Comparison of ENCODE assay signal across 36 cellular contexts in genomic region chr9:110307191-110307590, GRCh38. TPM values are rescaled to one million over a fixed set of nuclear protein-coding genes. Genes with fewer than 3 reads are reported as not detected.
"Had no signal": no experiment of that assay in that cellular context is flagged by ENCODE, and none has a peak within 500 bp of the region (broad histone marks: within the 10 kb centered on the region; RNA-seq: fewer than 3 reads in every experiment).

No MANE protein-coding gene starts in this region.

- H3K36me3 Mint-ChIP-seq: mesothelial cell of epicardium; natural killer cell treated with Interleukin-12 subunit alpha and Interleukin-12 subunit beta and Interleukin-15 and Interleukin-18, amount 100 ng/mL, for 72 hours; stimulated activated naive B cell treated with anti-CD40 and anti-IgM and Interleukin-4, amounts not matched to agents 10 μg/mL and 1 μg/mL and 100 μg/mL, for 72 hours had no signal

- DNase-seq: kidney glomerular epithelial cell; left cardiac atrium; left lung; lower lobe of right lung; mammary epithelial cell; mesenchymal stem cell; naive thymus-derived CD4-positive, alpha-beta T cell; ovary; right lobe of liver; stimulated activated CD4-positive, alpha-beta T cell treated with anti-CD3 and anti-CD28 coated beads, Interleukin-12 subunit alpha, Interleukin-12 subunit beta, amount 100 ng/mL, for 4 hours; stimulated activated CD4-positive, alpha-beta T cell treated with anti-CD3 and anti-CD28 coated beads, Interleukin-15, amount 100 ng/mL, for 24 hours; stimulated activated CD4-positive, alpha-beta T cell treated with anti-CD3 and anti-CD28 coated beads, Interleukin-2, amount 100 ng/mL, for 24 hours; stimulated activated CD4-positive, alpha-beta T cell treated with anti-CD3 and anti-CD28 coated beads, Interleukin-4, amount 100 ng/mL, for 1 hour; stimulated activated naive B cell treated with anti-CD40 and anti-IgM and Interleukin-4, amounts not matched to agents 10 μg/mL and 1 μg/mL and 100 μg/mL, for 72 hours; stimulated activated naive CD8-positive, alpha-beta T cell treated with anti-CD3 and anti-CD28 coated beads, Interleukin-15, Interleukin-2, amounts not matched to agents 100 U/mL and 50 U/mL, for 24 hours; stomach; testis; thyroid gland; transverse colon; upper lobe of left lung had no signal

- H3K4me2 ChIP-seq: hepatocyte had no signal

- H3K27me3 Mint-ChIP-seq: stimulated activated naive B cell treated with anti-CD40 and anti-IgM and Interleukin-4, amounts not matched to agents 10 μg/mL and 1 μg/mL and 100 μg/mL, for 72 hours had no signal

- H3K27me3 ChIP-seq: hepatocyte, left lung, ovary, right atrium auricular region, right lobe of liver, stomach, testis, thyroid gland, transverse colon, upper lobe of left lung, vagina had no signal

- H3K4me3 Mint-ChIP-seq: mesothelial cell of epicardium; naive thymus-derived CD4-positive, alpha-beta T cell; natural killer cell treated with Interleukin-12 subunit alpha and Interleukin-12 subunit beta and Interleukin-15 and Interleukin-18, amount 100 ng/mL, for 72 hours; stimulated activated naive B cell treated with anti-CD40 and anti-IgM and Interleukin-4, amounts not matched to agents 10 μg/mL and 1 μg/mL and 100 μg/mL, for 72 hours had no signal

- H3K36me3 ChIP-seq: left lung, lower lobe of right lung, ovary, right atrium auricular region, right lobe of liver, stomach, thyroid gland, transverse colon, upper lobe of left lung, vagina had no signal

- H3K27ac ChIP-seq: hepatocyte, left lung, lower lobe of right lung, ovary, right atrium auricular region, right lobe of liver, stomach, testis, thyroid gland, transverse colon, upper lobe of left lung, vagina had no signal

- H3K79me2 ChIP-seq: hepatocyte had no signal

- H3K4me1 Mint-ChIP-seq: mesothelial cell of epicardium had no signal

- H3K4me3 ChIP-seq: hepatocyte, left lung, lower lobe of right lung, ovary, right atrium auricular region, right lobe of liver, stomach, testis, thyroid gland, transverse colon, upper lobe of left lung, vagina had no signal

- ATAC-seq: left cardiac atrium; left lung; lower lobe of right lung; naive thymus-derived CD4-positive, alpha-beta T cell; natural killer cell treated with Interleukin-12 subunit alpha and Interleukin-12 subunit beta and Interleukin-15 and Interleukin-18, amount 100 ng/mL, for 72 hours; right lobe of liver; stimulated activated naive B cell treated with anti-CD40 and anti-IgM and Interleukin-4, amounts not matched to agents 10 μg/mL and 1 μg/mL and 100 μg/mL, for 72 hours; stimulated activated naive CD8-positive, alpha-beta T cell treated with anti-CD3 and anti-CD28 coated beads, Interleukin-15, Interleukin-2, amounts not matched to agents 100 U/mL and 50 U/mL, for 24 hours had no signal

- H3K4me1 ChIP-seq: lower lobe of right lung, right atrium auricular region, right lobe of liver, testis, thyroid gland, upper lobe of left lung, vagina had no signal

- H2AFZ ChIP-seq: hepatocyte had no signal

- H3K9me3 Mint-ChIP-seq: natural killer cell treated with Interleukin-12 subunit alpha and Interleukin-12 subunit beta and Interleukin-15 and Interleukin-18, amount 100 ng/mL, for 72 hours; stimulated activated naive B cell treated with anti-CD40 and anti-IgM and Interleukin-4, amounts not matched to agents 10 μg/mL and 1 μg/mL and 100 μg/mL, for 72 hours had no signal

- H3K9me3 ChIP-seq: ovary, right atrium auricular region, right lobe of liver, testis, thyroid gland, transverse colon, vagina had no signal

- H3K27ac Mint-ChIP-seq: mesothelial cell of epicardium; natural killer cell treated with Interleukin-12 subunit alpha and Interleukin-12 subunit beta and Interleukin-15 and Interleukin-18, amount 100 ng/mL, for 72 hours; progenitor cell of endocrine pancreas; stimulated activated naive B cell treated with anti-CD40 and anti-IgM and Interleukin-4, amounts not matched to agents 10 μg/mL and 1 μg/mL and 100 μg/mL, for 72 hours had no signal

RNA-seq across cellular contexts. Expression of gene TXNDC8, which starts 30.5 kb away (rescaled TPM):
- total RNA-seq: hepatocyte; left cardiac atrium; left lung; liver; lower lobe of right lung; mammary epithelial cell; mesothelial cell of epicardium; mononuclear cell; myocyte; naive thymus-derived CD4-positive, alpha-beta T cell; natural killer cell treated with Interleukin-12 subunit alpha and Interleukin-12 subunit beta and Interleukin-15 and Interleukin-18, amount 100 ng/mL, for 72 hours; omental fat pad; ovary; progenitor cell of endocrine pancreas; pulmonary artery endothelial cell; renal cortical epithelial cell; right atrium auricular region; right lobe of liver; skeletal muscle tissue; stomach; thyroid gland; transverse colon; upper lobe of left lung; urinary bladder; vagina had no signal
- polyA plus RNA-seq: hepatocyte; keratinocyte; liver; mammary epithelial cell; naive thymus-derived CD4-positive, alpha-beta T cell; neural cell; ovary; stomach; urinary bladder had no signal
